16 cellular contexts compared by ENCODE assay signal in the genomic region with DNA sequence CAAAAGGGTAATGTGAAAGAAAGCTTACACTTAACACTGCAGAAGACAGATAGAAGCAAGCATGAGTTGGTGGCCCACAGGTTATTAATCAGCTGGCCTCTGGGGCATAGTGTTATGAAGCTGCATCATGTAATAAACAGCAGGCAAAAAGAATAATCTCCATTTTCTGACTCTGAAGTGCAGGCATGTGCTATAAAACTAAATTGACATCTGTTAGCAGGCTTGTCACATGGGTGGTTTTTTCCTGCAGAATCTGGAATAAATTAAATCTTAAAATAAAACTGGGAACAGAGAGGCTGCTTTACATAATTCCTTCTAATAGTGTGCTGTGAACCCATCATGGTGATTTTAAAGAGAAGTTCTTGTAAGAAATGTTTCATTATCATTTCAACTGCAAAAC.
"Had no signal": no experiment of that assay in that cellular context is flagged by ENCODE, and none has a peak within 500 bp of the region (broad histone marks: within the 10 kb centered on the region; RNA-seq: fewer than 3 reads in every experiment).

No MANE protein-coding gene starts in this region.

- H3K36me3 ChIP-seq: neutrophil, stomach had no signal

- H3K4me3 Mint-ChIP-seq: activated T-helper 1 cell treated with anti-CD3 and anti-CD28 coated beads, Interleukin-12 subunit alpha, Interleukin-12 subunit beta, Interleukin-2, Interleukin-4 antibody, amounts not matched to agents 30 ng/mL and 10 ng/mL and 1 ng/mL, durations not matched to agents 14 hours and 24 hours and 36 hours; immature natural killer cell had no signal

- H3K36me3 Mint-ChIP-seq: immature natural killer cell had no signal

- H3K27ac Mint-ChIP-seq: activated T-helper 1 cell treated with anti-CD3 and anti-CD28 coated beads, Interleukin-12 subunit alpha, Interleukin-12 subunit beta, Interleukin-2, Interleukin-4 antibody, amounts not matched to agents 30 ng/mL and 10 ng/mL and 1 ng/mL, durations not matched to agents 14 hours and 24 hours and 36 hours; immature natural killer cell had no signal

- H3K27ac ChIP-seq: neutrophil, tibial artery had no signal

- H3K27me3 ChIP-seq: neutrophil, stomach, tibial artery had no signal

- H3K4me3 ChIP-seq: lung, stomach, tibial artery had no signal

- H3K9me3 Mint-ChIP-seq: activated T-helper 1 cell treated with anti-CD3 and anti-CD28 coated beads, Interleukin-12 subunit alpha, Interleukin-12 subunit beta, Interleukin-2, Interleukin-4 antibody, amounts not matched to agents 30 ng/mL and 10 ng/mL and 1 ng/mL, durations not matched to agents 14 hours and 24 hours and 36 hours; immature natural killer cell had no signal

- ATAC-seq: left cardiac atrium had no signal

- H3K9me3 ChIP-seq: neutrophil, stomach had no signal

- FAIRE-seq: astrocyte, endometrium, frontal cortex had no signal

- DNase-seq: activated CD4-positive, CD25-positive, alpha-beta regulatory T cell treated with anti-CD3 and anti-CD28 coated beads, Interleukin-2, amount 50 U/mL, for 72 hours; activated naive CD4-positive, alpha-beta T cell; immature natural killer cell; left cardiac atrium; midbrain; retina; stimulated activated CD4-positive, alpha-beta T cell treated with anti-CD3 and anti-CD28 coated beads, Interleukin-12 subunit alpha, Interleukin-12 subunit beta, amount 100 ng/mL, for 4 hours; stimulated activated CD4-positive, alpha-beta T cell treated with anti-CD3 and anti-CD28 coated beads, Interleukin-2, amount 100 ng/mL, for 24 hours; tibial artery had no signal
